Comparison of ENCODE assay signal across 8 cellular contexts in the genomic region with DNA sequence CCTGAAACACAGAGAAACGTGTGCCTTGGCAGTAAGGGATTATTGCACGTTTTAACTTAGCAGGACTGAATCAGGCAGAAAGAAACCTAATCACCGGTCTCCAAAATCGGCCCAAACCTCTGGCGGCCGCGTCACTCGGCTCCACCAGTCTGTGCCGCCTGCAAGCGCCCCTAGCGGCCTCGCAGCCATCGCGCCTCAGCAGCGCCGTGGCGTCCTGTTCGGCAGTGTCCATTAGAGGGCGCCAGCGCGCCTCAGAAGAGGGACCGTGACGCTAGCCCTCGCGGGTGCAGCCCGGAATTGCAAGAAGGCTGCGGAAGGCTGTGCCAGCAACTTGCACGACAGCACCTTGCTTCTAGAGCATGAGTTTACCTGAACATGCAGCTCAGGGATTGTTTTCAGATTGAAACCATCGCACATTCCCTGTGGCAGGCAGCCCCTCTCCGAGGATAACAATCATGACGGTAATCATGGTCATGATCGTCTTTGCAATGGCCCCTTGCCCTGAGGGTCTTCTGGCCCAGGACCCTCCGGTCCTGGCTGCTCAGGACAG.
A peak's percentile ranks its signal among the peaks of the same experiment; 100 is the strongest.
DNase-seq lines count a peak whose midpoint lies in the region; ATAC-seq, FAIRE-seq and TF ChIP-seq lines count a peak whose summit lies in the region.

No MANE protein-coding gene starts in this region.

- H3K27ac Mint-ChIP-seq in T-cell = peak overlapping the region; percentile 90 to 92
- peak overlapping the region; percentile 98 for H3K27ac Mint-ChIP-seq in type B pancreatic cell

- DNase-seq in GM12891 (ENCODE audit: insufficient read length, low spot score) = peak; percentile 90
- DNase-seq in NCI-H146 (lab: John Stamatoyannopoulos, UW) = peak; percentile 85
- peak; percentile 91 to 99 (median 97) for DNase-seq in T-cell
- peak; percentile 90 for DNase-seq in amniotic stem cell (lab: John Stamatoyannopoulos, UW)
- DNase-seq in left cardiac atrium = peak; percentile 96
- DNase-seq in posterior cingulate gyrus = peak; percentile 87 to 99 (median 96)
- peak; percentile 99 for DNase-seq in type B pancreatic cell (ENCODE audit: extremely low spot score, unreplicated experiment)

- FAIRE-seq in GM12891 (lab: Jason Lieb, UNC) = peak; percentile 93

- no peak for TF ChIP-seq POLR2A in GM12891 (IDR thresholded peaks at IDR 0.05; ENCODE audit: low read depth, low read length)

- peaks cover 29 to 41% (median 36%) of the 10 kb centered on the region in 3 donors for H3K4me1 Mint-ChIP-seq in T-cell
- peaks cover 17% of the 10 kb centered on the region for H3K4me1 Mint-ChIP-seq in type B pancreatic cell (ENCODE audit: unreplicated experiment)

- intact Hi-C loops in left cardiac atrium (cut with DNase I) (loop anchor here in 1 of 2 donors (5.0 kb wide), 1 partner anchor 81 kb away; no protein-coding TSS in a partner anchor), posterior cingulate gyrus (cut with DNase I) (loop anchor here (2.0 to 10.0 kb wide), 3 partner anchors 81 to 238 kb away; partner anchors contain the start of genes BCAS2 and TRIM33)

- H3K27me3 Mint-ChIP-seq in T-cell = peaks cover 0 to 2% of the 10 kb centered on the region in 2 donors
- H3K27me3 Mint-ChIP-seq in type B pancreatic cell = peaks cover 9% of the 10 kb centered on the region

- peak; percentile 97 for ATAC-seq in HG02884 (IDR thresholded peaks at IDR 0.05; ENCODE audit: unreplicated experiment)
- ATAC-seq in T-cell (replicated peaks in 1 of 4) = peak; percentile 97 to 100 (median 98)
- ATAC-seq in left cardiac atrium = peak; percentile 98

- H3K36me3 Mint-ChIP-seq in T-cell = no peaks in the 10 kb centered on the region
- no peaks in the 10 kb centered on the region for H3K36me3 Mint-ChIP-seq in type B pancreatic cell

- peak; percentile 100 for TF ChIP-seq CTCF in type B pancreatic cell (conservative IDR thresholded peaks at IDR 0.05)

- no peaks in the 10 kb centered on the region for H3K9me3 Mint-ChIP-seq in T-cell
- no peaks in the 10 kb centered on the region for H3K9me3 Mint-ChIP-seq in type B pancreatic cell

- POLR2A ChIA-PET in T-cell (lab: Charles Lee) = interaction anchor here in 1 of 2 donors (0.5 to 0.9 kb wide), 2 partner anchors 54 to 434 kb away, joined by 5 read pairs; partner anchors contain the start of gene SIKE1

- CTCF ChIA-PET in T-cell (lab: Charles Lee) = interaction anchor here (0.5 to 2.7 kb wide), 23 partner anchors 9 to 954 kb away, joined by 3 to 18 read pairs (median 4); partner anchors contain the start of genes BCAS2 (in 1 of the 2) and NRAS (in 1 of the 2)

- H3K4me3 Mint-ChIP-seq in T-cell = peak overlapping the region; percentile 83 to 88 (median 85)
- H3K4me3 Mint-ChIP-seq in type B pancreatic cell = peak overlapping the region; percentile 99

TF ChIP-seq in GM12891, 5 proteins besides CTCF, POLR2A, EP300 and RAD21:
- TF ChIP-seq PAX5 (IDR thresholded peaks at IDR 0.05; ENCODE audit: insufficient read depth, low read length, severe bottlenecking) (peak; percentile 87), SPI1 (IDR thresholded peaks at IDR 0.05; ENCODE audit: low read depth, low read length) (no peak), POU2F2 (IDR thresholded peaks at IDR 0.05; ENCODE audit: low read depth, low read length) (peak; percentile 69; the same call in 1 of the 2 replicates)
TF ChIP-seq in GM12891: peak in this region for 2.

Comparison
In these comparisons a context has a peak if more than half of its experiments do, and no peak if none do; other contexts are left out.
1. Peak in every context shown above with its lines: DNase-seq and ATAC-seq.